8 cellular contexts compared by ENCODE assay signal in genomic region chr7:159144756-159145543, GRCh38.
DNase-seq lines count a peak whose midpoint lies in the region; ATAC-seq lines count a peak whose summit lies in the region.

A gene with protein sequence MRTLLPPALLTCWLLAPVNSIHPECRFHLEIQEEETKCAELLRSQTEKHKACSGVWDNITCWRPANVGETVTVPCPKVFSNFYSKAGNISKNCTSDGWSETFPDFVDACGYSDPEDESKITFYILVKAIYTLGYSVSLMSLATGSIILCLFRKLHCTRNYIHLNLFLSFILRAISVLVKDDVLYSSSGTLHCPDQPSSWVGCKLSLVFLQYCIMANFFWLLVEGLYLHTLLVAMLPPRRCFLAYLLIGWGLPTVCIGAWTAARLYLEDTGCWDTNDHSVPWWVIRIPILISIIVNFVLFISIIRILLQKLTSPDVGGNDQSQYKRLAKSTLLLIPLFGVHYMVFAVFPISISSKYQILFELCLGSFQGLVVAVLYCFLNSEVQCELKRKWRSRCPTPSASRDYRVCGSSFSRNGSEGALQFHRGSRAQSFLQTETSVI (minus strand): TSS chr7:159144867. CDS start chr7:159144771, 96 bp downstream.

- no peak for ATAC-seq in GM21528 (IDR thresholded peaks at IDR 0.05; ENCODE audit: low FRiP score, unreplicated experiment)

- H3K36me3 ChIP-seq in KOPT-K1 (ENCODE audit: insufficient read depth, low read length) (peaks cover 25% of the 10 kb centered on the region), iPS-20b (ENCODE audit: insufficient read depth, low read depth, low read length) (peaks cover 2% of the 10 kb centered on the region; the same call in 1 of the 2 replicates)

- peak; percentile 10 for DNase-seq in activated gamma-delta T cell treated with anti-CD3 and anti-CD28 coated beads, Interleukin-2, amount 50 U/mL, for 16 hours (ENCODE audit: low read depth)
- peak; percentile 18 for DNase-seq in stimulated activated CD4-positive, alpha-beta T cell treated with anti-CD3 and anti-CD28 coated beads, Interleukin-4, amount 100 ng/mL, for 1 hour
- DNase-seq in NCI-H2107 treated with DMSO at 0.1 percent for 48 hours (lab: John Stamatoyannopoulos, UW; ENCODE audit: unreplicated experiment) (no peak), NCI-H1092 treated with DMSO at 0.1 percent for 48 hours (lab: John Stamatoyannopoulos, UW) (no peak), DMS114 treated with DMSO at 0.1 percent for 48 hours (lab: John Stamatoyannopoulos, UW; ENCODE audit: unreplicated experiment) (no peak)

- peak within 1 kb of the TSS; percentile 77 for H3K4me3 ChIP-seq in iPS-20b (ENCODE audit: low read length)

- peaks cover 38% of the 10 kb centered on the region; the same call in 1 of the 2 replicates for H3K4me1 ChIP-seq in iPS-20b (ENCODE audit: insufficient read depth, low read length)

- H3K27ac ChIP-seq in KOPT-K1 (ENCODE audit: low read depth, low read length, poor library complexity, severe bottlenecking) (peak within 1 kb of the TSS; percentile 93), iPS-20b (ENCODE audit: low read length) (no peak within 1 kb of the TSS)

- H3K9ac ChIP-seq in iPS-20b (ENCODE audit: low read depth, low read length): peak within 1 kb of the TSS; percentile 30; the same call in 1 of the 2 replicates

- peaks cover 4% of the 10 kb centered on the region for H3K9me3 ChIP-seq in KOPT-K1 (ENCODE audit: insufficient read depth, low read length, poor library complexity, severe bottlenecking)
- no peaks in the 10 kb centered on the region for H3K9me3 ChIP-seq in iPS-20b (ENCODE audit: insufficient read depth, low read depth, low read length)

- H3K27me3 ChIP-seq in iPS-20b (ENCODE audit: insufficient read depth, low read length): peaks cover 55% of the 10 kb centered on the region

Comparison
In these comparisons a context has a peak if more than half of its experiments do, and no peak if none do; other contexts are left out.
1. DNase-seq: peak in activated gamma-delta T cell treated with anti-CD3 and anti-CD28 coated beads, Interleukin-2, amount 50 U/mL, for 16 hours (single experiment) and stimulated activated CD4-positive, alpha-beta T cell treated with anti-CD3 and anti-CD28 coated beads, Interleukin-4, amount 100 ng/mL, for 1 hour (single experiment); none in NCI-H2107 treated with DMSO at 0.1 percent for 48 hours (single experiment), NCI-H1092 treated with DMSO at 0.1 percent for 48 hours (single experiment) and DMS114 treated with DMSO at 0.1 percent for 48 hours (single experiment).